In the genomic region with DNA sequence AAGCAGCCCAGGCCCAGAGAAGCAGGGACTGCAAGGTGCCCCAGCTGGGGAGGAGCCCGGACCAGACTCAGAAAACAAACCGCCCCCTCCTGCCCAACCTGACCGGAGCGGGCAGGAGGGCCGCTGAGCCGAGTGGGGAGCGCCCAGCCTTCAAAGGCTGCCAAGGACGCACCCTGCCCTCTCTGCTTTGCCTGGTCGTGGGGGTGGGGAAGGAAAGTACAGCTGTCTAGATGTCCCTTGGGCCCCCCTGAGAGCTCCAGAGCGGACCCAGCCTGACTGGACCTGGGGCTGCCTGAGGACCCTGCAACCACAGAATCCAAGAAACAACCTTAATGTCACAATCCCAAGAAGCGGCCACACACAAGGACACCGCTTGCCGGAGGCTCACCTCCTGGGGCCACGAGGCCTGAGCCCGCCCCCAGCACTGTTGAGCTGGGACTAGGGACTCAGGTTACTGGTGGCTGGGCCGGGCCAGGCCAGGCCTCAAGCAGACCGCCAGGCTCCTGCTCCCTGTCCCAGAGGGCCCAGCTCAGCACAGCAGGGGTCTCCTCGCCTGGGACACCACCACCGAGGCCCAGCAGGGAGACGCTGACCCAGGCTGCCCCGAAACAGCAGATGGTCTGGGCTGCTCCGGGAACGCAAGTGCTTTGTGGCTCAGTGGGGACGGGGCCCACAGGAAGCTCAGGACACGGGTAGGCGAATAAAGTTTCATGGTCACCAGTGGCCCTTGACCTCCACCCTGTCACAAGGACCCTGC, we compare ENCODE assay signal across 8 cellular contexts. TPM values are rescaled to one million over a fixed set of nuclear protein-coding genes. Genes with fewer than 3 reads are reported as not detected.
DNase-seq lines count a peak whose midpoint lies in the region; ATAC-seq and TF ChIP-seq lines count a peak whose summit lies in the region.

No MANE protein-coding gene starts in this region.

- peak overlapping the region; percentile 75 for H3K27ac ChIP-seq in naive thymus-derived CD4-positive, alpha-beta T cell (ENCODE audit: low read depth, low read length)

- no peaks in the 10 kb centered on the region for H3K27me3 ChIP-seq in naive thymus-derived CD4-positive, alpha-beta T cell (ENCODE audit: control insufficient read depth in 2 of 2, insufficient read depth in 2 of 2, low read length in 2 of 2)

- peak overlapping the region; percentile 56 for H3K4me3 ChIP-seq in naive thymus-derived CD4-positive, alpha-beta T cell (ENCODE audit: low read length)

- CTCF ChIA-PET in Calu3 (lab: Charles Lee) = interaction anchor here (1.6 kb wide), 1 partner anchor 56 kb away, joined by 4 read pairs; no protein-coding TSS in a partner anchor
- CTCF ChIA-PET in naive thymus-derived CD4-positive, alpha-beta T cell (lab: Charles Lee) = interaction anchor here (0.6 to 1.9 kb wide), 5 partner anchors 24 to 228 kb away, joined by 3 to 6 read pairs (median 4); a partner anchor contains a TSS

- no peak for ATAC-seq in effector memory CD8-positive, alpha-beta T cell (replicated peaks)
- no peak for ATAC-seq in naive thymus-derived CD4-positive, alpha-beta T cell
- no peak for ATAC-seq in GM19328 (IDR thresholded peaks at IDR 0.05; ENCODE audit: unreplicated experiment)
- ATAC-seq in GM18858 (IDR thresholded peaks at IDR 0.05; ENCODE audit: unreplicated experiment) = no peak

- DNase-seq in Calu3 (peak; percentile 54), NCI-H510A treated with DMSO at 0.1 percent for 48 hours (lab: John Stamatoyannopoulos, UW) (peak; percentile 88), epidermal melanocyte (ENCODE audit: insufficient read length, low spot score) (no peak), cerebellum (ENCODE audit: low spot score) (no peak)
- DNase-seq in effector memory CD8-positive, alpha-beta T cell = no peak
- DNase-seq in naive thymus-derived CD4-positive, alpha-beta T cell = no peak

- H3K36me3 Mint-ChIP-seq in Calu3 (ENCODE audit: insufficient read depth, unreplicated experiment) = peaks cover 58% of the 10 kb centered on the region
- peaks cover 8% of the 10 kb centered on the region for H3K36me3 Mint-ChIP-seq in effector memory CD8-positive, alpha-beta T cell (ENCODE audit: insufficient read depth)
- peaks cover 0 to 2% (median 0%) of the 10 kb centered on the region in 5 donors for H3K36me3 Mint-ChIP-seq in naive thymus-derived CD4-positive, alpha-beta T cell

- no peaks in the 10 kb centered on the region for H3K36me3 ChIP-seq in naive thymus-derived CD4-positive, alpha-beta T cell (ENCODE audit: control insufficient read depth in 2 of 3, insufficient read depth in 3 of 3, low read length in 3 of 3)

- intact Hi-C loops in Calu3 (cut with micrococcal nuclease; ENCODE audit: unreplicated experiment) = no loop called here
- intact Hi-C loops in naive thymus-derived CD4-positive, alpha-beta T cell (cut with micrococcal nuclease) = no loop called here

- H3K4me1 ChIP-seq in naive thymus-derived CD4-positive, alpha-beta T cell (ENCODE audit: control insufficient read depth in 2 of 2, insufficient read depth in 2 of 2, low read length in 2 of 2) = peaks cover 0 to 9% of the 10 kb centered on the region in 2 donors

- peaks cover 19% of the 10 kb centered on the region for H3K4me1 Mint-ChIP-seq in Calu3 (ENCODE audit: low read depth, unreplicated experiment)
- peaks cover 8 to 18% of the 10 kb centered on the region in 2 donors for H3K4me1 Mint-ChIP-seq in effector memory CD8-positive, alpha-beta T cell (ENCODE audit: low read depth in 2 of 2)
- peaks cover 13 to 29% (median 21%) of the 10 kb centered on the region in 7 donors for H3K4me1 Mint-ChIP-seq in naive thymus-derived CD4-positive, alpha-beta T cell

- no peaks in the 10 kb centered on the region for H3K9me3 Mint-ChIP-seq in Calu3 (ENCODE audit: low read depth, unreplicated experiment)
- no peaks in the 10 kb centered on the region for H3K9me3 Mint-ChIP-seq in effector memory CD8-positive, alpha-beta T cell
- H3K9me3 Mint-ChIP-seq in naive thymus-derived CD4-positive, alpha-beta T cell = peaks cover 0 to 3% (median 0%) of the 10 kb centered on the region in 11 donors

- no peaks in the 10 kb centered on the region for H3K27me3 Mint-ChIP-seq in Calu3 (ENCODE audit: unreplicated experiment)
- peaks cover 7 to 11% of the 10 kb centered on the region in 2 donors for H3K27me3 Mint-ChIP-seq in effector memory CD8-positive, alpha-beta T cell
- H3K27me3 Mint-ChIP-seq in naive thymus-derived CD4-positive, alpha-beta T cell = peaks cover 0 to 11% (median 5%) of the 10 kb centered on the region in 5 donors

- BruUV-seq in Calu3 (replicated peaks; lab: Mats Ljungman, UMichigan) = TSS peak; percentile 48

- TF ChIP-seq CTCF in Calu3 (IDR thresholded peaks at IDR 0.05; ENCODE audit: unreplicated experiment) = no peak

- POLR2A ChIA-PET in naive thymus-derived CD4-positive, alpha-beta T cell (lab: Charles Lee) = interaction anchor here (0.6 to 2.2 kb wide), 7 partner anchors 11 to 59 kb away, joined by 3 to 15 read pairs (median 4); a partner anchor contains a TSS

- no peaks in the 10 kb centered on the region for H3K9me3 ChIP-seq in naive thymus-derived CD4-positive, alpha-beta T cell (ENCODE audit: control insufficient read depth in 2 of 3, low read length in 3 of 3)

- H3K27ac Mint-ChIP-seq in Calu3 (ENCODE audit: unreplicated experiment) = peak overlapping the region; percentile 79
- peak overlapping the region; percentile 35 to 76 for H3K27ac Mint-ChIP-seq in effector memory CD8-positive, alpha-beta T cell
- peak overlapping the region in 7 of 9 donors; percentile 22 to 77 (median 49) for H3K27ac Mint-ChIP-seq in naive thymus-derived CD4-positive, alpha-beta T cell

- H3K4me3 Mint-ChIP-seq in Calu3 (ENCODE audit: low read depth, unreplicated experiment) = peak overlapping the region; percentile 80
- peak overlapping the region; percentile 63 to 71 for H3K4me3 Mint-ChIP-seq in effector memory CD8-positive, alpha-beta T cell
- peak overlapping the region; percentile 40 to 85 (median 76) for H3K4me3 Mint-ChIP-seq in naive thymus-derived CD4-positive, alpha-beta T cell

RNA-seq across cellular contexts. Expression of a gene that starts 1.4 kb away (rescaled TPM):
- total RNA-seq in Calu3 (2022) (83.9 and 90.9 TPM in 2 replicates), cerebellum (46.0 TPM)
- 10 to 100 TPM; 40.2 to 54.9 (median 45.9) TPM for total RNA-seq in naive thymus-derived CD4-positive, alpha-beta T cell
- 1 to 10 TPM in 1 of 2 donors, under 1 TPM in 1; 0.78 to 1.1 TPM for polyA plus RNA-seq in naive thymus-derived CD4-positive, alpha-beta T cell

RNA-seq across cellular contexts. Expression of a gene that starts 10.5 kb away (rescaled TPM):
- total RNA-seq in Calu3 (2022) = not detected in 2 replicates
- total RNA-seq in naive thymus-derived CD4-positive, alpha-beta T cell = 1 to 10 TPM in 3 of 5 experiments, under 1 TPM in 2; 0.39 to 2.2 (median 1.0) TPM
- under 1 TPM; 0.41 to 0.66 TPM for polyA plus RNA-seq in naive thymus-derived CD4-positive, alpha-beta T cell
- 18.2 TPM for total RNA-seq in cerebellum

RNA-seq across cellular contexts. Expression of a gene that starts 16.8 kb away (rescaled TPM):
- total RNA-seq in Calu3 (2022) (0.24 and 0.42 TPM in 2 replicates), cerebellum (0.73 TPM)
- 1 to 10 TPM; 1.1 to 2.6 (median 1.8) TPM for total RNA-seq in naive thymus-derived CD4-positive, alpha-beta T cell
- under 1 TPM in 1 of 2 donors, not detected in 1; 0.32 TPM for polyA plus RNA-seq in naive thymus-derived CD4-positive, alpha-beta T cell

RNA-seq across cellular contexts. Expression of a gene that starts 23.2 kb away (rescaled TPM):
- total RNA-seq in Calu3 (2022) (20.1 and 23.7 TPM in 2 replicates), cerebellum (10.6 TPM)
- total RNA-seq in naive thymus-derived CD4-positive, alpha-beta T cell = 10 to 100 TPM; 11.5 to 29.3 (median 19.1) TPM
- polyA plus RNA-seq in naive thymus-derived CD4-positive, alpha-beta T cell = 10 to 100 TPM; 17.7 to 26.5 TPM

RNA-seq across cellular contexts. Expression of a gene that starts 23.4 kb away (rescaled TPM):
- 110 and 117 TPM in 2 replicates for total RNA-seq in Calu3 (2022)
- total RNA-seq in naive thymus-derived CD4-positive, alpha-beta T cell = 100 to 1,000 TPM; 126 to 187 (median 161) TPM
- 10 to 100 TPM; 62.8 to 74.0 TPM for polyA plus RNA-seq in naive thymus-derived CD4-positive, alpha-beta T cell
- total RNA-seq in cerebellum = 47.8 TPM

Comparison
In these comparisons a context has a peak if more than half of its experiments do, and no peak if none do; other contexts are left out.
1. DNase-seq: peak in Calu3 (single experiment) and NCI-H510A treated with DMSO at 0.1 percent for 48 hours (single experiment); none in effector memory CD8-positive, alpha-beta T cell (0 of 3), naive thymus-derived CD4-positive, alpha-beta T cell (0 of 9), epidermal melanocyte (single experiment) and cerebellum (single experiment).
2. Peak in every context shown above with its lines, with median percentiles within 50 percentile points of each other: H3K27ac Mint-ChIP-seq and H3K4me3 Mint-ChIP-seq.